8 cellular contexts compared by ENCODE assay signal in genomic region chr13:98484289-98485219, GRCh38.
DNase-seq lines count a peak whose midpoint lies in the region; ATAC-seq and TF ChIP-seq lines count a peak whose summit lies in the region.

No MANE protein-coding gene starts in this region.

- H3F3A ChIP-seq in MM.1S (ENCODE audit: insufficient read depth, low read length): peaks cover 14% of the 10 kb centered on the region

- H3K27me3 ChIP-seq in colonic mucosa (no peaks in the 10 kb centered on the region), MM.1S (replicated peaks; ENCODE audit: insufficient read depth, low read length) (no peaks in the 10 kb centered on the region)

- TF ChIP-seq CTCF in AG09309 (IDR thresholded peaks at IDR 0.05; ENCODE audit: control insufficient read depth, insufficient read depth, low read depth, low read length, missing control alignments) (no peak), colonic mucosa (IDR thresholded peaks at IDR 0.05) (no peak), MM.1S (IDR thresholded peaks at IDR 0.05; ENCODE audit: low read length) (no peak)

- H3K4me3 ChIP-seq in AG09309 (ENCODE audit: control insufficient read depth, low read depth, low read length): no peak overlapping the region
- H3K4me3 ChIP-seq in colonic mucosa: no peak overlapping the region
- no peak overlapping the region for H3K4me3 ChIP-seq in MM.1S (ENCODE audit: low read length)

- H3K9ac ChIP-seq in colonic mucosa (ENCODE audit: low read depth in 2 of 2, low read length in 2 of 2): peak overlapping the region; percentile 36 to 38
- no peak overlapping the region for H3K9ac ChIP-seq in MM.1S (ENCODE audit: low read length)

- ATAC-seq in GM21528 (IDR thresholded peaks at IDR 0.05; ENCODE audit: low FRiP score, unreplicated experiment): peak; percentile 34
- ATAC-seq in activated CD4-positive, CD25-positive, alpha-beta regulatory T cell treated with anti-CD3 and anti-CD28 coated beads, Interleukin-2, amount 50 U/mL, for 24 hours: peak; percentile 57 to 68

- no peaks in the 10 kb centered on the region for H3K9me2 ChIP-seq in MM.1S (replicated peaks; ENCODE audit: insufficient read depth, low read length)

- DNase-seq in AG09309 (ENCODE audit: low read depth): peak; percentile 90
- DNase-seq in NCI-H187 treated with DMSO at 0.1 percent for 48 hours (lab: John Stamatoyannopoulos, UW): peak; percentile 73
- peak; percentile 91 for DNase-seq in colonic mucosa
- DNase-seq in left kidney (ENCODE audit: low read depth, low spot score): peak; percentile 98
- DNase-seq in stimulated activated CD4-positive, alpha-beta T cell treated with anti-CD3 and anti-CD28 coated beads, Interleukin-4, amount 100 ng/mL, for 24 hours: peak; percentile 76
- no peak for DNase-seq in MM.1S

- 0 out of 2 replicates have a peak, but pooled peaks cover 2% of the 10 kb centered on the region for H4K20me1 ChIP-seq in MM.1S (ENCODE audit: insufficient read depth, low read length)

- H2AFZ ChIP-seq in MM.1S (ENCODE audit: low read length): no peak overlapping the region

- H3K4me1 ChIP-seq in colonic mucosa: peaks cover 31% of the 10 kb centered on the region
- peaks cover 24% of the 10 kb centered on the region for H3K4me1 ChIP-seq in MM.1S (ENCODE audit: low read length)

- H3K9me3 ChIP-seq in colonic mucosa (no peaks in the 10 kb centered on the region), MM.1S (replicated peaks; ENCODE audit: insufficient read depth, low read length) (no peaks in the 10 kb centered on the region)

- H3K36me3 ChIP-seq in colonic mucosa (no peaks in the 10 kb centered on the region), MM.1S (replicated peaks; ENCODE audit: insufficient read depth, low read length) (no peaks in the 10 kb centered on the region)

- H3K4me2 ChIP-seq in MM.1S (ENCODE audit: low read depth, low read length): no peak overlapping the region

- intact Hi-C loops in colonic mucosa (cut with DNase I): loop anchor here (5.0 kb wide), 1 partner anchor 83 kb away; no protein-coding TSS in a partner anchor

- H3K27ac ChIP-seq in colonic mucosa: peak overlapping the region; percentile 76
- H3K27ac ChIP-seq in MM.1S (ENCODE audit: low read length): no peak overlapping the region

- H3K79me2 ChIP-seq in MM.1S (ENCODE audit: low read length): peaks cover 89% of the 10 kb centered on the region
